ENCODE assay signal across 10 cellular contexts in genomic region chr5:89942171-89942570, GRCh38.
"Had no signal": no experiment of that assay in that cellular context is flagged by ENCODE, and none has a peak within 500 bp of the region (broad histone marks: within the 10 kb centered on the region; RNA-seq: fewer than 3 reads in every experiment).

No MANE protein-coding gene starts in this region.

- ATAC-seq: HCT116 had no signal

- H3K9me3 Mint-ChIP-seq: H9 had no signal

- H3K36me3 ChIP-seq: HAP-1 had no signal

- H3K27ac Mint-ChIP-seq: HFFc6 had no signal

- H3K4me1 ChIP-seq: HAP-1 had no signal

- H3K4me3 Mint-ChIP-seq: H9, HFFc6 had no signal

- DNase-seq: GM23248, GOT3, H7, H9, HCEC 1CT, HFFc6 had no signal

- H3K9ac ChIP-seq: GM23248 had no signal

- H3K9me3 ChIP-seq: HAP-1 had no signal

- H3K27ac ChIP-seq: GM23248 had no signal

- H2AFZ ChIP-seq: GM23248 had no signal

- H3K4me3 ChIP-seq: GM23248, HAP-1 had no signal

- FAIRE-seq: H1, H54 had no signal
